ENCODE assay signal across 8 cellular contexts in genomic region chr3:157088506-157089454, GRCh38.
DNase-seq lines count a peak whose midpoint lies in the region; ATAC-seq and TF ChIP-seq lines count a peak whose summit lies in the region.

No MANE protein-coding gene starts in this region.

- H3K27ac ChIP-seq in BLaER1: peak overlapping the region; percentile 85

- H3K36me3 ChIP-seq in BLaER1: no peaks in the 10 kb centered on the region
- H3K36me3 ChIP-seq in mucosa of stomach (ENCODE audit: control insufficient read depth, insufficient read depth, low read length): no peaks in the 10 kb centered on the region

- TF ChIP-seq CTCF in epithelial cell of esophagus (IDR thresholded peaks at IDR 0.05; ENCODE audit: insufficient read depth, low read depth, low read length, missing control alignments): peak; percentile 11

- peak overlapping the region; percentile 85 for H3K4me2 ChIP-seq in BLaER1

- H3K9me3 ChIP-seq in BLaER1 (no peaks in the 10 kb centered on the region), mucosa of stomach (ENCODE audit: control insufficient read depth, low read length) (no peaks in the 10 kb centered on the region)

- H3K4me3 ChIP-seq in BLaER1 (peak overlapping the region; percentile 72), epithelial cell of esophagus (ENCODE audit: low read length) (peak overlapping the region; percentile 57), mucosa of stomach (ENCODE audit: low read length) (peak overlapping the region; percentile 60)

- DNase-seq in HS-27A (ENCODE audit: low read depth): peak; percentile 86
- peak; percentile 84 to 91 for DNase-seq in activated CD8-positive, alpha-beta memory T cell treated with anti-CD3 and anti-CD28 coated beads for 1 hour (ENCODE audit: extremely low read depth in 1 of 2, low read depth in 1 of 2)
- peak; percentile 86 for DNase-seq in epithelial cell of esophagus (ENCODE audit: low read depth)
- DNase-seq in stimulated activated CD8-positive, alpha-beta memory T cell treated with anti-CD3 and anti-CD28 coated beads, Interleukin-7, amount 100 ng/mL, for 24 hours (ENCODE audit: low read depth): peak; percentile 85
- no peak for DNase-seq in NCI-H128 (lab: John Stamatoyannopoulos, UW; ENCODE audit: unreplicated experiment)

- H3K27me3 ChIP-seq in BLaER1: no peaks in the 10 kb centered on the region
- H3K27me3 ChIP-seq in mucosa of stomach (ENCODE audit: control insufficient read depth, insufficient read depth, low read length): no peaks in the 10 kb centered on the region

- H3K9ac ChIP-seq in BLaER1 (peak overlapping the region; percentile 82), mucosa of stomach (ENCODE audit: low read length) (peak overlapping the region; percentile 92)

- no peaks in the 10 kb centered on the region for H4K20me1 ChIP-seq in BLaER1

- peak; percentile 69 for ATAC-seq in GM19467 (IDR thresholded peaks at IDR 0.05; ENCODE audit: unreplicated experiment)

- peaks cover 23% of the 10 kb centered on the region for H3K4me1 ChIP-seq in BLaER1
- peaks cover 49% of the 10 kb centered on the region for H3K4me1 ChIP-seq in mucosa of stomach (ENCODE audit: control insufficient read depth, insufficient read depth, low read length)
